Comparison of ENCODE assay signal across 8 cellular contexts in the genomic region with DNA sequence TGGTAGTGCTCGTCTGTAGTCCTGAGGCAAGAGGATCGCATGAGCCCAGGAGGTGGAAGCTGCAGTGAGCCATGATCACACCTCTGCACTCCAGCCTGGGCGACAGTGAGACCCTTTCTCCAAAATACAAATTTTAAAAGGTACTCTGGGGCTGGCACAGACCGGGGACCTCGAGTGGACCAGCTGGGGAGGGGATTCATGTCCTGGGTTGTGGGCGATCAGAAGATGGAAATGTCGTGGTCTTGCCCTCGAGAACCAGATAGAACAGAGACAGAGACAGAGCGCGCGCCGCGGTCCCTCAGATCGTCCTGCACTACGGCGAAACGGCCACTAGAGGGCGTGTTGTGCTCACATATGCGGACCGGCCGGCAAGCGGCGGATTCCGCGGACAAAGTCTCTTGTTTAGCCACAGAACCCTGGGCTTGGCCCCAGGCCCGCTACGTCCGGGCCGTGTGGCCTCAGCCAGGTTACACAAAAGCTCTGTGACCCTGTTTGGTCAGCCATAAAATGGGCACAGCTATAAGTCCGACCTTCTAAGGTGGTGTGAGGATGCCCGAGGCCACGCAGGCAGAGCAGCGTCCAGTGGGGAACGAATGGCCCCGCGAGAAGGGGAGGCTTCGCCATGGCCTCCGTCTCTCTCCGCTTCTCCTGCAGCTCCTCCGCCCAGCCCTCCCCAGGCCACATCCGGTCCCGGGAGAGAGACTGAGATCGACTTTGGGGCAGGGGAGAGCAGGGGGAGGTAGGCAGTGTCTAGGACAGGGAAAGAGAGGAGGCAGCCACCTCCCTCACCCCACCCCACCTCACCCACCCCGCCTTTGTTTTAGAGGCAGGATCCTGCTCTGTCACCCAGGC. TPM values are rescaled to one million over a fixed set of nuclear protein-coding genes. Genes with fewer than 3 reads are reported as not detected.
DNase-seq lines count a peak whose midpoint lies in the region; ATAC-seq and TF ChIP-seq lines count a peak whose summit lies in the region.

No MANE protein-coding gene starts in this region.

- CTCF ChIA-PET in Calu3 (lab: Charles Lee) = interaction anchor here (0.7 to 1.4 kb wide), 3 partner anchors 12 to 39 kb away, joined by 4 to 9 read pairs (median 6); no protein-coding TSS in a partner anchor
- CTCF ChIA-PET in activated CD8-positive, alpha-beta memory T cell treated with anti-CD3 and anti-CD28 coated beads, Interleukin-2, amount 10 ng/mL, durations not matched to agents 7 days and 5 days (lab: Charles Lee) = interaction anchor here (0.9 to 20.2 kb wide), 18 partner anchors 8 to 667 kb away, joined by 3 to 347 read pairs (median 7); partner anchors contain the start of genes APOBR and SBK1

- peaks cover 8% of the 10 kb centered on the region for H3K36me3 Mint-ChIP-seq in Calu3 (ENCODE audit: insufficient read depth, unreplicated experiment)
- no peaks in the 10 kb centered on the region for H3K36me3 Mint-ChIP-seq in activated CD8-positive, alpha-beta memory T cell treated with anti-CD3 and anti-CD28 coated beads, Interleukin-2, amount 10 ng/mL, durations not matched to agents 7 days and 5 days
- no peaks in the 10 kb centered on the region for H3K36me3 Mint-ChIP-seq in endodermal cell (ENCODE audit: low read depth)

- ATAC-seq in activated CD8-positive, alpha-beta memory T cell treated with anti-CD3 and anti-CD28 coated beads, Interleukin-2, amount 10 ng/mL, durations not matched to agents 7 days and 5 days = peak; percentile 89
- no peak for ATAC-seq in GM19324 (IDR thresholded peaks at IDR 0.05; ENCODE audit: low FRiP score, unreplicated experiment)

- no peaks in the 10 kb centered on the region for H3K4me1 ChIP-seq in endodermal cell (ENCODE audit: control insufficient read depth, insufficient read depth, low read length)
- H3K4me1 ChIP-seq in mesodermal cell (ENCODE audit: control insufficient read depth, insufficient read depth, low read length, poor library complexity, severe bottlenecking) = no peaks in the 10 kb centered on the region

- H3K27ac Mint-ChIP-seq in Calu3 (ENCODE audit: unreplicated experiment) (no peak overlapping the region), endodermal cell (peak overlapping the region; percentile 52)
- peak overlapping the region; percentile 83 for H3K27ac Mint-ChIP-seq in activated CD8-positive, alpha-beta memory T cell treated with anti-CD3 and anti-CD28 coated beads, Interleukin-2, amount 10 ng/mL, durations not matched to agents 7 days and 5 days

- H3K9me3 Mint-ChIP-seq in Calu3 (ENCODE audit: low read depth, unreplicated experiment) (no peaks in the 10 kb centered on the region), endodermal cell (no peaks in the 10 kb centered on the region)
- H3K9me3 Mint-ChIP-seq in activated CD8-positive, alpha-beta memory T cell treated with anti-CD3 and anti-CD28 coated beads, Interleukin-2, amount 10 ng/mL, durations not matched to agents 7 days and 5 days (ENCODE audit: low read depth) = no peaks in the 10 kb centered on the region

- peaks cover 42% of the 10 kb centered on the region for H3K27me3 ChIP-seq in endodermal cell (ENCODE audit: control insufficient read depth, insufficient read depth, low read length, poor library complexity, severe bottlenecking)

- intact Hi-C loops in Calu3 (cut with micrococcal nuclease; ENCODE audit: unreplicated experiment) = loop anchor here (1.0 kb wide), 1 partner anchor 40 kb away; no protein-coding TSS in a partner anchor

- H3K4me3 ChIP-seq in endodermal cell (ENCODE audit: low read length) (peak overlapping the region; percentile 73), mesodermal cell (ENCODE audit: extremely low read depth, insufficient read depth, low read length, poor library complexity, severe bottlenecking) (peak overlapping the region; percentile 36)

- H3K4me1 Mint-ChIP-seq in Calu3 (ENCODE audit: low read depth, unreplicated experiment) (peaks cover 14% of the 10 kb centered on the region), endodermal cell (peaks cover 4% of the 10 kb centered on the region)
- peaks cover 32% of the 10 kb centered on the region for H3K4me1 Mint-ChIP-seq in activated CD8-positive, alpha-beta memory T cell treated with anti-CD3 and anti-CD28 coated beads, Interleukin-2, amount 10 ng/mL, durations not matched to agents 7 days and 5 days

- H3K36me3 ChIP-seq in endodermal cell (ENCODE audit: control insufficient read depth, insufficient read depth, low read length) = no peaks in the 10 kb centered on the region
- no peaks in the 10 kb centered on the region for H3K36me3 ChIP-seq in mesodermal cell (ENCODE audit: control insufficient read depth, insufficient read depth, low read length)

- H3K27me3 Mint-ChIP-seq in Calu3 (ENCODE audit: unreplicated experiment) (peaks cover 64% of the 10 kb centered on the region), endodermal cell (ENCODE audit: insufficient read depth) (peaks cover 45% of the 10 kb centered on the region)
- peaks cover 29% of the 10 kb centered on the region for H3K27me3 Mint-ChIP-seq in activated CD8-positive, alpha-beta memory T cell treated with anti-CD3 and anti-CD28 coated beads, Interleukin-2, amount 10 ng/mL, durations not matched to agents 7 days and 5 days

- H3K27ac ChIP-seq in endodermal cell (ENCODE audit: low read depth, low read length) = peak overlapping the region; percentile 72
- peak overlapping the region; percentile 71 for H3K27ac ChIP-seq in mesodermal cell (ENCODE audit: low read depth, low read length, severe bottlenecking)

- WGBS in endodermal cell (ENCODE audit: insufficient coverage in 1 of 2, insufficient read length in 1 of 2), 2 experiments = 9 to 11% methylated on average over 25 to 43 of the region's 44 CpGs
- 4 to 6% methylated on average over 32 to 35 of the region's 44 CpGs for WGBS in mesodermal cell (ENCODE audit: insufficient coverage in 2 of 2), 2 experiments

- H3K4me3 Mint-ChIP-seq in Calu3 (ENCODE audit: low read depth, unreplicated experiment) (peak overlapping the region; percentile 61), endodermal cell (peak overlapping the region; percentile 55)
- H3K4me3 Mint-ChIP-seq in activated CD8-positive, alpha-beta memory T cell treated with anti-CD3 and anti-CD28 coated beads, Interleukin-2, amount 10 ng/mL, durations not matched to agents 7 days and 5 days = peak overlapping the region; percentile 56

- TF ChIP-seq CTCF in Calu3 (IDR thresholded peaks at IDR 0.05; ENCODE audit: unreplicated experiment) (peak; percentile 98), endodermal cell (conservative IDR thresholded peaks at IDR 0.05) (peak; percentile 98)

- DNase-seq in Calu3 (peak; percentile 88), HS-5 (ENCODE audit: low read depth) (peak; percentile 32), NOMO-1 (lab: John Stamatoyannopoulos, UW; ENCODE audit: unreplicated experiment in 2 of 2) (peak; percentile 56 to 62), endodermal cell (peak; percentile 96)
- peak; percentile 89 for DNase-seq in activated CD8-positive, alpha-beta memory T cell treated with anti-CD3 and anti-CD28 coated beads, Interleukin-2, amount 10 ng/mL, durations not matched to agents 7 days and 5 days
- peak; percentile 64 for DNase-seq in stimulated activated CD8-positive, alpha-beta memory T cell treated with anti-CD3 and anti-CD28 coated beads, Interleukin-12 subunit alpha, Interleukin-12 subunit beta, amount 100 ng/mL, for 4 hours (ENCODE audit: low read depth)

- no TSS peak for BruUV-seq in Calu3 (replicated peaks; lab: Mats Ljungman, UMichigan)

- no peak overlapping the region for H3K9ac ChIP-seq in endodermal cell (ENCODE audit: extremely low read depth, low read length, poor library complexity, severe bottlenecking)

- H3K9me3 ChIP-seq in endodermal cell (ENCODE audit: control insufficient read depth, low read length) (no peaks in the 10 kb centered on the region), mesodermal cell (ENCODE audit: control insufficient read depth, low read length) (no peaks in the 10 kb centered on the region)

RNA-seq across cellular contexts. Expression of gene SBK1, which starts 14.6 kb away (rescaled TPM):
- total RNA-seq in Calu3 (2022) (4.4 and 4.9 TPM in 2 replicates), endodermal cell (10 to 100 TPM; 55.9 to 62.5 TPM)
- total RNA-seq in activated CD8-positive, alpha-beta memory T cell treated with anti-CD3 and anti-CD28 coated beads, Interleukin-2, amount 10 ng/mL, durations not matched to agents 7 days and 5 days = 10 to 100 TPM in 1 of 2 experiments, 1 to 10 TPM in 1; 3.2 to 11.3 TPM
- polyA plus RNA-seq in endodermal cell (2013, experiment 1 of 2) = 63.9 TPM
- 60.0 TPM for polyA plus RNA-seq in endodermal cell (2013, experiment 2 of 2)
- polyA plus RNA-seq in mesodermal cell (2013, experiment 1 of 2) = 17.0 TPM
- polyA plus RNA-seq in mesodermal cell (2013, experiment 2 of 2) = 13.1 TPM

Comparison
In these comparisons a context has a peak if more than half of its experiments do, and no peak if none do; other contexts are left out.
1. DNase-seq: peak in every context shown above with its lines; median percentile 96 in endodermal cell; 89 in activated CD8-positive, alpha-beta memory T cell treated with anti-CD3 and anti-CD28 coated beads, Interleukin-2, amount 10 ng/mL, durations not matched to agents 7 days and 5 days; 88 in Calu3; 64 in stimulated activated CD8-positive, alpha-beta memory T cell treated with anti-CD3 and anti-CD28 coated beads, Interleukin-12 subunit alpha, Interleukin-12 subunit beta, amount 100 ng/mL, for 4 hours; 59 in NOMO-1; 32 in HS-5.